8 cellular contexts compared by ENCODE assay signal in genomic region chr16:25106567-25107465, GRCh38.
A peak's percentile ranks its signal among the peaks of the same experiment; 100 is the strongest.
DNase-seq lines count a peak whose midpoint lies in the region; ATAC-seq and TF ChIP-seq lines count a peak whose summit lies in the region.

No MANE protein-coding gene starts in this region.

- TF ChIP-seq CTCF in choroid plexus epithelial cell (conservative IDR thresholded peaks at IDR 0.05; ENCODE audit: low read depth, low read length) = peak; percentile 34

- peak overlapping the region; percentile 85 for H3K4me3 ChIP-seq in choroid plexus epithelial cell (ENCODE audit: low read depth, low read length)

- ATAC-seq in HG03135 (IDR thresholded peaks at IDR 0.05; ENCODE audit: unreplicated experiment) = peak; percentile 45

- DNase-seq in DMS 273 (lab: John Stamatoyannopoulos, UW; ENCODE audit: unreplicated experiment) (peak; percentile 91), DMS 273 treated with DMSO at 0.1 percent for 48 hours (lab: John Stamatoyannopoulos, UW) (no peak), NCI-H345 treated with DMSO at 0.1 percent for 48 hours (lab: John Stamatoyannopoulos, UW; ENCODE audit: unreplicated experiment) (peak; percentile 59), choroid plexus epithelial cell (ENCODE audit: low read depth) (peak; percentile 86), kidney glomerular epithelial cell (lab: John Stamatoyannopoulos, UW) (peak; percentile 32)
- DNase-seq in activated CD4-positive, alpha-beta T cell treated with anti-CD3 and anti-CD28 coated beads for 1 hour = peak; percentile 49
- peak; percentile 37 to 52 for DNase-seq in stimulated activated CD4-positive, alpha-beta T cell treated with anti-CD3 and anti-CD28 coated beads, Interleukin-15, amount 100 ng/mL, for 1 hour (ENCODE audit: low read depth in 1 of 2, low spot score in 1 of 2)
